In genomic region chr22:21445437-21446127, GRCh38 we compare ENCODE assay signal across 1 cellular context.
TF ChIP-seq lines count a peak whose summit lies in the region.

No MANE protein-coding gene starts in this region.

TF ChIP-seq in K562, 482 proteins besides CTCF, POLR2A, EP300 and RAD21 (continues in another document):
- TF ChIP-seq TGIF2 (CRISPR knock-in tag; IDR thresholded peaks at IDR 0.05) (peak; percentile 83; the same call in 1 of the 2 replicates), SMAD1 (IDR thresholded peaks at IDR 0.05; ENCODE audit: low read depth, low read length, partially characterized antibody) (no peak), ZNF740 (CRISPR knock-in tag; IDR thresholded peaks at IDR 0.05) (peak; percentile 17; the same call in 1 of the 2 replicates), ZNF740 (tag; IDR thresholded peaks at IDR 0.05) (0 out of 4 replicates have a peak, but pooled peaks of 1 of the 2 experiments have one; percentile 39), DLX4 (CRISPR knock-in tag; IDR thresholded peaks at IDR 0.05) (no peak), HNRNPK (IDR thresholded peaks at IDR 0.05; ENCODE audit: low read depth, low read length, poor library complexity, severe bottlenecking) (no peak), U2AF2 (optimal IDR thresholded peaks at IDR 0.05; ENCODE audit: low read depth, low read length) (no peak), BRF2 (IDR thresholded peaks at IDR 0.05; ENCODE audit: borderline replicate concordance, insufficient read depth, insufficient read length) (no peak), ZBTB34 (CRISPR knock-in tag; IDR thresholded peaks at IDR 0.05) (no peak), FOXA1 (IDR thresholded peaks at IDR 0.05; ENCODE audit: borderline replicate concordance) (no peak), UBTF (IDR thresholded peaks at IDR 0.05; ENCODE audit: borderline replicate concordance in 1 of 2, low read depth in 2 of 2, low read length in 2 of 2) (no peak), SETDB1 (IDR thresholded peaks at IDR 0.05; ENCODE audit: low read length) (no peak), NFATC3 (IDR thresholded peaks at IDR 0.05) (no peak), MLX (CRISPR knock-in tag; conservative IDR thresholded peaks at IDR 0.05) (no peak), ZBTB17 (CRISPR knock-in tag; IDR thresholded peaks at IDR 0.05) (no peak), ZNF583 (CRISPR knock-in tag; IDR thresholded peaks at IDR 0.05) (no peak), ZNF639 (CRISPR knock-in tag; conservative IDR thresholded peaks at IDR 0.05 in 1 of 2, IDR thresholded peaks at IDR 0.05 in 1 of 2) (0 out of 4 replicates have a peak, but pooled peaks of 1 of the 2 experiments have one; percentile 49), USF1 (CRISPR knock-in tag; IDR thresholded peaks at IDR 0.05) (no peak), PTBP1 (IDR thresholded peaks at IDR 0.05; ENCODE audit: low read depth, low read length) (no peak), ZKSCAN1 (IDR thresholded peaks at IDR 0.05; ENCODE audit: low read depth, low read length) (0 out of 2 replicates have a peak, but pooled peaks have one; percentile 3), C11orf30 (IDR thresholded peaks at IDR 0.05; ENCODE audit: low read depth) (no peak), TCF7 (IDR thresholded peaks at IDR 0.05; ENCODE audit: borderline replicate concordance) (no peak), MAX (CRISPR knock-in tag; IDR thresholded peaks at IDR 0.05) (0 out of 2 replicates have a peak, but pooled peaks have one; percentile 6), GTF2F1 (IDR thresholded peaks at IDR 0.05; ENCODE audit: low read depth, low read length) (0 out of 2 replicates have a peak, but pooled peaks have one; percentile 30), ZBTB5 (IDR thresholded peaks at IDR 0.05) (no peak), MTA2 (IDR thresholded peaks at IDR 0.05; ENCODE audit: low read depth) (no peak), EP400 (IDR thresholded peaks at IDR 0.05) (no peak), U2AF1 (optimal IDR thresholded peaks at IDR 0.05; ENCODE audit: low read depth, low read length) (no peak), BHLHE40 (IDR thresholded peaks at IDR 0.05; ENCODE audit: low read length) (no peak), ZFP91 (CRISPR knock-in tag; IDR thresholded peaks at IDR 0.05) (no peak), EGR1 (conservative IDR thresholded peaks at IDR 0.05) (no peak), YY1 (IDR thresholded peaks at IDR 0.05; ENCODE audit: borderline replicate concordance in 1 of 3, control insufficient read depth in 1 of 3, extremely low read depth in 1 of 3, insufficient read depth in 3 of 3, insufficient read length in 1 of 3, insufficient replicate concordance in 2 of 3, low read depth in 1 of 3, low read length in 2 of 3) (no peak), VEZF1 (CRISPR knock-in tag; IDR thresholded peaks at IDR 0.05) (0 out of 2 replicates have a peak, but pooled peaks have one; percentile 5), ZNF584 (CRISPR knock-in tag; IDR thresholded peaks at IDR 0.05; ENCODE audit: low read depth) (no peak), SP1 (CRISPR knock-in tag; IDR thresholded peaks at IDR 0.05) (no peak), CREM (IDR thresholded peaks at IDR 0.05; ENCODE audit: low read depth) (no peak), GTF2E2 (tag; IDR thresholded peaks at IDR 0.05) (no peak), GMEB1 (CRISPR knock-in tag; IDR thresholded peaks at IDR 0.05) (no peak), ZNF277 (CRISPR knock-in tag; IDR thresholded peaks at IDR 0.05; ENCODE audit: borderline replicate concordance) (peak; percentile 12; the same call in 1 of the 2 replicates), MTA1 (IDR thresholded peaks at IDR 0.05; ENCODE audit: borderline replicate concordance) (no peak), ZNF76 (CRISPR knock-in tag; IDR thresholded peaks at IDR 0.05; ENCODE audit: borderline replicate concordance) (no peak), ZNF239 (CRISPR knock-in tag; IDR thresholded peaks at IDR 0.05) (no peak)
